ENCODE assay signal across 31 cellular contexts in the genomic region with DNA sequence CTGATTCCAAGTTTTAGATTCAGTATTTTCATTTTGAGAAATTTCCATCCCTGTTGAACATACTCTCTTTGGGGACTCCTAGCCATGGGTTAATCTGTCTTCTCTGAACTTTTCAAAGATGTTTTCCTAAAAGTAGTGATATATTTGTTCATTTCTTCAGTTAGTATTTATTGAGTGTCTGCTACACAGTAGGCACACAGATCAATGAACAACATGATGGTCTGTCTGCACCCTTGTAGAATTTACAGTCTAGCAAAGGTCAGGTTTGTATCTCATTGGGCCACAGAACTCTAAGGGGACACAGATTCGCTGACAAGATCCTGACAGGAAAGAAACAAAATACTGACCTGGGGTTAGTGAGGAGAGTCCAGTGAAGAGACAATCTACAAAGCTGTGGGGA.
"Had no signal": no experiment of that assay in that cellular context is flagged by ENCODE, and none has a peak within 500 bp of the region (broad histone marks: within the 10 kb centered on the region; RNA-seq: fewer than 3 reads in every experiment).

No MANE protein-coding gene starts in this region.

- H3K79me2 ChIP-seq: parathyroid adenoma had no signal

- H3K9ac ChIP-seq: neural progenitor cell, parathyroid adenoma had no signal

- H3K27ac Mint-ChIP-seq: naive thymus-derived CD4-positive, alpha-beta T cell; natural killer cell; nephron; neural progenitor cell; stimulated activated memory B cell treated with anti-CD40 and anti-IgM and Interleukin-4, amounts not matched to agents 10 μg/mL and 1 μg/mL and 100 μg/mL, for 72 hours; stimulated activated naive CD8-positive, alpha-beta T cell treated with anti-CD3 and anti-CD28 coated beads, Interleukin-15, amount 100 ng/mL, for 72 hours had no signal

- H3K4me2 ChIP-seq: neural progenitor cell, smooth muscle cell had no signal

- FAIRE-seq: urothelium cell line had no signal

- H3K36me3 Mint-ChIP-seq: naive thymus-derived CD4-positive, alpha-beta T cell; natural killer cell; neural progenitor cell; stimulated activated memory B cell treated with anti-CD40 and anti-IgM and Interleukin-4, amounts not matched to agents 10 μg/mL and 1 μg/mL and 100 μg/mL, for 72 hours had no signal

- DNase-seq: naive thymus-derived CD4-positive, alpha-beta T cell; natural killer cell; occipital lobe; ovary; posterior cingulate gyrus; right cardiac atrium; spleen; stimulated activated CD4-positive, alpha-beta T cell treated with anti-CD3 and anti-CD28 coated beads, Interleukin-12 subunit alpha, Interleukin-12 subunit beta, amount 100 ng/mL, for 4 hours; stimulated activated CD4-positive, alpha-beta T cell treated with anti-CD3 and anti-CD28 coated beads, Interleukin-1b, Interleukin-23, amount 100 ng/mL, for 48 hours; stimulated activated CD4-positive, alpha-beta T cell treated with anti-CD3 and anti-CD28 coated beads, Interleukin-4, amount 100 ng/mL, for 1 hour; stimulated activated CD4-positive, alpha-beta T cell treated with anti-CD3 and anti-CD28 coated beads, Interleukin-4, amount 100 ng/mL, for 4 hours; stimulated activated CD8-positive, alpha-beta memory T cell treated with anti-CD3 and anti-CD28 coated beads, Interleukin-4, amount 100 ng/mL, for 48 hours; stimulated activated naive CD4-positive, alpha-beta T cell; stimulated activated naive CD8-positive, alpha-beta T cell treated with anti-CD3 and anti-CD28 coated beads, Interleukin-15, amount 100 ng/mL, for 72 hours; stimulated activated naive CD8-positive, alpha-beta T cell treated with anti-CD3 and anti-CD28 coated beads, Interleukin-15, Interleukin-2, amounts not matched to agents 100 U/mL and 50 U/mL, for 24 hours; substantia nigra; testis; tibial artery; transverse colon; upper lobe of left lung had no signal

- H3K36me3 ChIP-seq: neural progenitor cell, ovary, prostate gland, spleen, suprapubic skin, tibial artery, transverse colon, upper lobe of left lung, vagina had no signal

- H3K9me3 Mint-ChIP-seq: naive thymus-derived CD4-positive, alpha-beta T cell; natural killer cell; nephron; neural progenitor cell; stimulated activated memory B cell treated with anti-CD40 and anti-IgM and Interleukin-4, amounts not matched to agents 10 μg/mL and 1 μg/mL and 100 μg/mL, for 72 hours; stimulated activated naive CD8-positive, alpha-beta T cell treated with anti-CD3 and anti-CD28 coated beads, Interleukin-15, amount 100 ng/mL, for 72 hours had no signal

- ATAC-seq: naive thymus-derived CD4-positive, alpha-beta T cell; natural killer cell; right cardiac atrium; sciatic nerve; stimulated activated memory B cell treated with anti-CD40 and anti-IgM and Interleukin-4, amounts not matched to agents 10 μg/mL and 1 μg/mL and 100 μg/mL, for 72 hours; stimulated activated naive CD8-positive, alpha-beta T cell treated with anti-CD3 and anti-CD28 coated beads, Interleukin-15, amount 100 ng/mL, for 72 hours; stimulated activated naive CD8-positive, alpha-beta T cell treated with anti-CD3 and anti-CD28 coated beads, Interleukin-15, Interleukin-2, amounts not matched to agents 100 U/mL and 50 U/mL, for 24 hours had no signal

- H3K4me3 Mint-ChIP-seq: naive thymus-derived CD4-positive, alpha-beta T cell; natural killer cell; nephron; neural progenitor cell; stimulated activated memory B cell treated with anti-CD40 and anti-IgM and Interleukin-4, amounts not matched to agents 10 μg/mL and 1 μg/mL and 100 μg/mL, for 72 hours; stimulated activated naive CD8-positive, alpha-beta T cell treated with anti-CD3 and anti-CD28 coated beads, Interleukin-15, amount 100 ng/mL, for 72 hours had no signal

- H3K27me3 ChIP-seq: neural progenitor cell, ovary, testis, tibial artery, transverse colon, upper lobe of left lung, vagina had no signal

- H3K9me3 ChIP-seq: ovary, prostate gland, spleen, suprapubic skin, testis, tibial artery, transverse colon, upper lobe of left lung, vagina had no signal

- H3K4me3 ChIP-seq: neural progenitor cell, ovary, prostate gland, skin epidermis, smooth muscle cell, spleen, suprapubic skin, testis, tibial artery, transverse colon, upper lobe of left lung, vagina had no signal

- H2AFZ ChIP-seq: neural progenitor cell, parathyroid adenoma had no signal

- H3K4me1 ChIP-seq: parathyroid adenoma, prostate gland, spleen, testis, vagina had no signal

- H3K27ac ChIP-seq: neural progenitor cell, ovary, parathyroid adenoma, prostate gland, skin epidermis, spleen, suprapubic skin, testis, tibial artery, transverse colon, vagina had no signal

- H3K4me1 Mint-ChIP-seq: naive thymus-derived CD4-positive, alpha-beta T cell; natural killer cell; stimulated activated memory B cell treated with anti-CD40 and anti-IgM and Interleukin-4, amounts not matched to agents 10 μg/mL and 1 μg/mL and 100 μg/mL, for 72 hours; stimulated activated naive CD8-positive, alpha-beta T cell treated with anti-CD3 and anti-CD28 coated beads, Interleukin-15, amount 100 ng/mL, for 72 hours had no signal
